15 cellular contexts compared by ENCODE assay signal in the genomic region with DNA sequence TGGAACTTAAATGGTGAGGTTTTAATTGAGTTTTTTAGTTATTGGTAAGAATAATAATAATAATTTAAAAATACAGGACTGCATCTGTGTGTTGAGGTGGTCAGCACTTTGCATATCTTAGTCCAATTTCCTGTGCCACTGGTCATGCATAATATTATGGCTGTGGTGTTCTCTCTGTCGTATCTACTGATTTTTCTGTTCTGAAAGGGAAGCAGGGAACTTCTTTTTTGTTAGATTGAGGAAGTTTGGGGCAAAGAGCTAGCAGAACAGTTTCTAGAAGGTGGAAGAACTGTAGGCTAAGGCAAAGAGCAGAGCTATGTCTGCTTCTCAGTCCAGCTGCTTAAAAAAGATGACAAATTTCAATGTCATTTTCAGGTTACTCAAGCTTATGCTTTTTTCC.
DNase-seq lines count a peak whose midpoint lies in the region; ATAC-seq and TF ChIP-seq lines count a peak whose summit lies in the region.
"Had no signal": no experiment of that assay in that cellular context is flagged by ENCODE, and none has a peak within 500 bp of the region (broad histone marks: within the 10 kb centered on the region; RNA-seq: fewer than 3 reads in every experiment).

No MANE protein-coding gene starts in this region.

- peaks cover 19% of the 10 kb centered on the region; the same call in 1 of the 2 replicates for H4K20me1 ChIP-seq in DOHH2 (ENCODE audit: control insufficient read depth, insufficient read depth, low read depth, low read length)
- 0 out of 2 replicates have a peak, but pooled peaks cover 22% of the 10 kb centered on the region for H4K20me1 ChIP-seq in OCI-LY7 (ENCODE audit: insufficient read depth, low read length)

- CTCF ChIA-PET in OCI-LY7 (lab: Charles Lee; ENCODE audit: unreplicated experiment) = no interaction called here

- peak overlapping the region; percentile 34 for H3K4me3 Mint-ChIP-seq in memory B cell
- H3K4me3 Mint-ChIP-seq: effector memory CD8-positive, alpha-beta T cell had no signal

- DNase-seq in OCI-LY7 (ENCODE audit: low spot score) (peak; percentile 14), memory B cell (ENCODE audit: low spot score in 2 of 2) (peak in 1 of 2 donors; percentile 10), ACHN (no peak), activated gamma-delta T cell (lab: John Stamatoyannopoulos, UW) (no peak)
- DNase-seq: activated CD4-positive, alpha-beta T cell treated with anti-CD3 and anti-CD28 coated beads, Interleukin-2, amount 50 U/mL, for 1 hour; adrenal gland; DMS53; effector memory CD8-positive, alpha-beta T cell; H7; NCI-H146 had no signal

- H3K36me3 Mint-ChIP-seq in memory B cell = peaks cover 29% of the 10 kb centered on the region

- intact Hi-C loops in OCI-LY7 (cut with micrococcal nuclease; ENCODE audit: unreplicated experiment) = no loop called here

- peak overlapping the region; percentile 89 for H3K27ac Mint-ChIP-seq in memory B cell

- TF ChIP-seq POLR2A in gastroesophageal sphincter (IDR thresholded peaks at IDR 0.05) = no peak

- no peak for TF ChIP-seq EP300 in gastroesophageal sphincter (IDR thresholded peaks at IDR 0.05)

- H3F3A ChIP-seq in DOHH2 (ENCODE audit: control insufficient read depth, insufficient read depth) = peaks cover 22% of the 10 kb centered on the region

- H3K27ac ChIP-seq in DOHH2 (ENCODE audit: low read depth, low read length) (peak overlapping the region; percentile 34), OCI-LY7 (ENCODE audit: low read depth, low read length, poor library complexity, severe bottlenecking) (no peak overlapping the region), gastroesophageal sphincter (no peak overlapping the region)
- H3K27ac ChIP-seq: adrenal gland had no signal

- no peaks in the 10 kb centered on the region for H3K9me3 Mint-ChIP-seq in memory B cell
- H3K9me3 Mint-ChIP-seq: effector memory CD8-positive, alpha-beta T cell had no signal

- in situ Hi-C loops in ACHN (cut with HindIII; ENCODE audit: low pct_ligation_motif_present, low pct_unique_long_range_greater_than_20kb, low sequenced_read_pairs) = no loop called here

- H3K27me3 ChIP-seq in DOHH2 (ENCODE audit: control insufficient read depth, low read length) (no peaks in the 10 kb centered on the region), gastroesophageal sphincter (no peaks in the 10 kb centered on the region)
- H3K27me3 ChIP-seq: adrenal gland had no signal

- peak; percentile 61 for ATAC-seq in GM21825 (IDR thresholded peaks at IDR 0.05; ENCODE audit: unreplicated experiment)
- ATAC-seq in memory B cell (ENCODE audit: low read depth) = peak; percentile 86
- no peak for ATAC-seq in gastroesophageal sphincter
- ATAC-seq in HG03108 (IDR thresholded peaks at IDR 0.05; ENCODE audit: unreplicated experiment) = no peak
- ATAC-seq: effector memory CD8-positive, alpha-beta T cell; Panc1 had no signal

- peaks cover 91% of the 10 kb centered on the region for H3K36me3 ChIP-seq in DOHH2 (ENCODE audit: control insufficient read depth, low read length)
- H3K36me3 ChIP-seq in OCI-LY7 (ENCODE audit: insufficient read depth, low read length) = peaks cover 97% of the 10 kb centered on the region
- peaks cover 0 to 42% of the 10 kb centered on the region in 2 donors for H3K36me3 ChIP-seq in gastroesophageal sphincter
- H3K36me3 ChIP-seq: adrenal gland had no signal

- no peak overlapping the region for H2AFZ ChIP-seq in OCI-LY7 (ENCODE audit: low read length)

- H3K4me1 ChIP-seq in DOHH2 (ENCODE audit: control insufficient read depth, low read length) (peaks cover 31% of the 10 kb centered on the region), OCI-LY7 (ENCODE audit: insufficient read depth, low read length, poor library complexity, severe bottlenecking) (peaks cover 20% of the 10 kb centered on the region), gastroesophageal sphincter (peaks cover 0 to 18% (median 0%) of the 10 kb centered on the region in 3 donors)

- 67 to 92% methylated on average over 1 of the region's 1 CpG for WGBS in gastroesophageal sphincter (ENCODE audit: low coverage in 1 of 2), 2 donors

- POLR2A ChIA-PET in OCI-LY7 (lab: Charles Lee) = interaction anchor here (0.7 to 1.6 kb wide), 5 partner anchors 11 to 218 kb away, joined by 3 read pairs; no protein-coding TSS in a partner anchor

- H3K9me3 ChIP-seq in DOHH2 (ENCODE audit: control insufficient read depth, insufficient read depth, low read length) (no peaks in the 10 kb centered on the region), OCI-LY7 (ENCODE audit: low read length) (no peaks in the 10 kb centered on the region), gastroesophageal sphincter (no peaks in the 10 kb centered on the region)
- H3K9me3 ChIP-seq: adrenal gland had no signal

- peaks cover 52% of the 10 kb centered on the region for H3K4me1 Mint-ChIP-seq in memory B cell

- H3K4me2 ChIP-seq in DOHH2 (ENCODE audit: low read length) (peak overlapping the region; percentile 41; the same call in 1 of the 2 replicates), OCI-LY7 (ENCODE audit: low read length) (no peak overlapping the region)

- BruUV-seq in OCI-LY7 (replicated peaks; lab: Mats Ljungman, UMichigan) = no TSS peak

- H3K27me3 Mint-ChIP-seq in memory B cell = no peaks in the 10 kb centered on the region
- H3K27me3 Mint-ChIP-seq: effector memory CD8-positive, alpha-beta T cell had no signal

- no peaks in the 10 kb centered on the region for H3K9me2 ChIP-seq in DOHH2 (replicated peaks; ENCODE audit: control insufficient read depth, low read length)
- no peaks in the 10 kb centered on the region for H3K9me2 ChIP-seq in OCI-LY7 (ENCODE audit: insufficient read depth, low read length)

- TF ChIP-seq CTCF in DOHH2 (IDR thresholded peaks at IDR 0.05; ENCODE audit: low read depth, low read length, poor library complexity, severe bottlenecking) = no peak
- no peak for TF ChIP-seq CTCF in OCI-LY7 (conservative IDR thresholded peaks at IDR 0.05; ENCODE audit: low read length)
- no peak for TF ChIP-seq CTCF in gastroesophageal sphincter (IDR thresholded peaks at IDR 0.05)

- H3K79me2 ChIP-seq in DOHH2 (ENCODE audit: control insufficient read depth, low read length) (peaks cover 90% of the 10 kb centered on the region), OCI-LY7 (ENCODE audit: insufficient read depth, low read depth, low read length) (peaks cover 67% of the 10 kb centered on the region)

- no peak overlapping the region for H3K4me3 ChIP-seq in DOHH2 (ENCODE audit: low read length)
- H3K4me3 ChIP-seq in OCI-LY7 (ENCODE audit: low read depth, low read length, poor library complexity, severe bottlenecking) = no peak overlapping the region
- H3K4me3 ChIP-seq in gastroesophageal sphincter = no peak overlapping the region
- H3K4me3 ChIP-seq: adrenal gland had no signal

Comparison
In these comparisons a context has a peak if more than half of its experiments do, and no peak if none do; other contexts are left out.
1. ATAC-seq: peak in GM21825 (single experiment) and memory B cell (single experiment); none in gastroesophageal sphincter (single experiment) and HG03108 (single experiment).